ENCODE assay signal across 9 cellular contexts in the genomic region with DNA sequence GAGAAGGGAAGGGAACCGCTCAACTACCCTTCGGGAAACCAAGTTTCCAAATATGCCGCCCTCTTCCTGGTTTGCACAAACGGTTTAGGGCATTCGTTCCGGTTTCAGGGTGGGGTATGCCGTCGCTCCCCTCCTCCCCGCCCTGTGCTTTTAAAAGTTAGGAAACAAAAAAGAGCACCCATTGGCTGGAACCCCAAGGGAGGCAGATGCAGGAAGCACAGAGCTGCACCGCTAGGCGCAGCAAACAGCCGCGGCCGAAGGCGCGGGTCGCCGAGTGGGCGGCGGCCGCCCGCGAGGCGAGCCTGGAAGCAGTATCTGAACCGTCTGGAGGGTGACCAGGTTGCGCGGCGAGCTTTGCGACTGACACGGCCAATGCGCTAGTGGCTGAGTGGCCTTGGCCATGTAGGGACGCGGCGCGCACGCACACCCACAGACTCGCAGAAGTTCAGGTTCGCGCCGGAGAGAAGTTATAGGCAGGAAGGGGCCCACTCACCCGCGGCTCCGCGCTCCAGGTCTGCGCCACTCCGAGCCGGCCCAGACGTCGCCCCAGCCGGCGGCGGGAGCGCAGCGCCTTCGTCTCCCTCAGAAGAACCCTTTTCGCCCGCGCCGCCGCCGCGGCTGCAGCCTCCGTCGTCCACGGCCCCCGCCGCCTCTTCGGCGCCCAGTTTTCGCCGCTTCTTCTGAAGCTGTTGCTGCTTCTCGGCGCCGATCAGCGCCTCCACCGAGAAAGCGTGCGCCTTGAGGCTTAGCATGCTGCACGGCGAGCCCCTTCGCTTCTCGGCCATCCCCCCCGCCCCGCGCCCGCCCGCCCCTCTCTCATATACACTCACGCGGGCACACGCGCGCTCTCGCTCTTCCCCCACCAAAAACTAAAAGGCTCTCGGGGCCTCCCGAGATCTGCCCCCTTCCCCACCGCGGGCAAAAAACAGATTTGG. TPM values are rescaled to one million over a fixed set of nuclear protein-coding genes. Genes with fewer than 3 reads are reported as not detected.
DNase-seq lines count a peak whose midpoint lies in the region; ATAC-seq and TF ChIP-seq lines count a peak whose summit lies in the region.
"Had no signal": no experiment of that assay in that cellular context is flagged by ENCODE, and none has a peak within 500 bp of the region (broad histone marks: within the 10 kb centered on the region; RNA-seq: fewer than 3 reads in every experiment).

No MANE protein-coding gene starts in this region.

- H3K27me3 ChIP-seq in left ventricle myocardium inferior (ENCODE audit: low read depth) = peaks cover 100% of the 10 kb centered on the region

- H3K27ac ChIP-seq in left ventricle myocardium inferior (replicated peaks) = peak overlapping the region; percentile 89
- H3K27ac ChIP-seq: BLaER1 treated with 17β-estradiol and CSF1 and Interleukin-3, amounts not matched to agents 10 nM and 100 nM had no signal

- CTCF ChIA-PET in activated CD8-positive, alpha-beta T cell treated with anti-CD3 and anti-CD28 coated beads for 36 hours (lab: Charles Lee) = no interaction called here

- no peaks in the 10 kb centered on the region for H3K9me3 ChIP-seq in left ventricle myocardium inferior (replicated peaks)

- peak overlapping the region; percentile 52 for H3K4me3 Mint-ChIP-seq in activated CD8-positive, alpha-beta T cell treated with anti-CD3 and anti-CD28 coated beads for 36 hours

- H3K27ac Mint-ChIP-seq in activated CD8-positive, alpha-beta T cell treated with anti-CD3 and anti-CD28 coated beads for 36 hours = no peak overlapping the region

- H3K9me3 Mint-ChIP-seq in activated CD8-positive, alpha-beta T cell treated with anti-CD3 and anti-CD28 coated beads for 36 hours = peaks cover 2% of the 10 kb centered on the region

- no peak for TF ChIP-seq CTCF in activated CD8-positive, alpha-beta T cell treated with anti-CD3 and anti-CD28 coated beads for 36 hours (IDR thresholded peaks at IDR 0.05)
- no peak for TF ChIP-seq CTCF in left ventricle myocardium inferior (IDR thresholded peaks at IDR 0.05; ENCODE audit: borderline replicate concordance)

- peaks cover 6% of the 10 kb centered on the region for H3K4me1 Mint-ChIP-seq in activated CD8-positive, alpha-beta T cell treated with anti-CD3 and anti-CD28 coated beads for 36 hours (ENCODE audit: low read depth)

- POLR2A ChIA-PET in activated CD8-positive, alpha-beta T cell treated with anti-CD3 and anti-CD28 coated beads for 36 hours (lab: Charles Lee) = interaction anchor here (1.4 kb wide), 1 partner anchor 14 kb away, joined by 3 read pairs; no protein-coding TSS in a partner anchor

- ATAC-seq in activated CD8-positive, alpha-beta T cell treated with anti-CD3 and anti-CD28 coated beads for 36 hours = no peak
- ATAC-seq in sciatic nerve (peak; percentile 48), HG02938 (IDR thresholded peaks at IDR 0.05; ENCODE audit: unreplicated experiment) (no peak)

- H3K36me3 ChIP-seq in left ventricle myocardium inferior = no peaks in the 10 kb centered on the region
- H3K36me3 ChIP-seq: BLaER1 treated with 17β-estradiol and CSF1 and Interleukin-3, amounts not matched to agents 10 nM and 100 nM had no signal

- peak; percentile 69 for DNase-seq in NCI-H1092 treated with DMSO at 0.1 percent for 48 hours (lab: John Stamatoyannopoulos, UW)
- DNase-seq in NCI-H1092 (lab: John Stamatoyannopoulos, UW) = no peak
- DNase-seq in activated CD8-positive, alpha-beta T cell treated with anti-CD3 and anti-CD28 coated beads for 36 hours = no peak
- peak; percentile 64 for DNase-seq in left ventricle myocardium inferior
- peak; percentile 78 for DNase-seq in sciatic nerve (ENCODE audit: low spot score)
- DNase-seq in stimulated activated CD4-positive, alpha-beta T cell treated with anti-CD3 and anti-CD28 coated beads, Interleukin-15, amount 100 ng/mL, for 24 hours = no peak
- DNase-seq in germinal center (ENCODE audit: low spot score) = no peak

- H3K4me3 ChIP-seq in left ventricle myocardium inferior = peak overlapping the region; percentile 72

- H3K27me3 Mint-ChIP-seq in activated CD8-positive, alpha-beta T cell treated with anti-CD3 and anti-CD28 coated beads for 36 hours = peaks cover 58% of the 10 kb centered on the region

- H3K4me1 ChIP-seq in left ventricle myocardium inferior = peaks cover 22% of the 10 kb centered on the region
- H3K4me1 ChIP-seq: BLaER1 treated with 17β-estradiol and CSF1 and Interleukin-3, amounts not matched to agents 10 nM and 100 nM had no signal

- intact Hi-C loops in activated CD8-positive, alpha-beta T cell treated with anti-CD3 and anti-CD28 coated beads for 36 hours (cut with micrococcal nuclease) = loop anchor here (10.0 kb wide), 1 partner anchor 909 kb away; the partner anchor contains the start of genes CYB5R4 and RIPPLY2
- intact Hi-C loops in left ventricle myocardium inferior (cut with micrococcal nuclease) (no loop called here), sciatic nerve (cut with DNase I) (no loop called here)

- H3K36me3 Mint-ChIP-seq in activated CD8-positive, alpha-beta T cell treated with anti-CD3 and anti-CD28 coated beads for 36 hours (ENCODE audit: low read depth) = peaks cover 4% of the 10 kb centered on the region

RNA-seq across cellular contexts. Expression of gene TBX18, which starts 0.7 kb away (rescaled TPM):
- total RNA-seq in activated CD8-positive, alpha-beta T cell treated with anti-CD3 and anti-CD28 coated beads for 36 hours = not detected
- total RNA-seq in left ventricle myocardium inferior = 3.5 TPM
- total RNA-seq in sciatic nerve = 46.1 TPM

Comparison
In these comparisons a context has a peak if more than half of its experiments do, and no peak if none do; other contexts are left out.
1. DNase-seq: peak in NCI-H1092 treated with DMSO at 0.1 percent for 48 hours (single experiment), left ventricle myocardium inferior (single experiment) and sciatic nerve (single experiment); none in NCI-H1092 (single experiment), activated CD8-positive, alpha-beta T cell treated with anti-CD3 and anti-CD28 coated beads for 36 hours (single experiment), stimulated activated CD4-positive, alpha-beta T cell treated with anti-CD3 and anti-CD28 coated beads, Interleukin-15, amount 100 ng/mL, for 24 hours (single experiment) and germinal center (single experiment).
2. RNA of gene TBX18, which starts 0.7 kb away (total RNA-seq): 46.1 TPM in sciatic nerve (single experiment); 3.5 TPM in left ventricle myocardium inferior (single experiment) and not detected in activated CD8-positive, alpha-beta T cell treated with anti-CD3 and anti-CD28 coated beads for 36 hours; every median in the first group is over 10 times any median in the second.